Comparison of ENCODE assay signal across 15 cellular contexts in the genomic region with DNA sequence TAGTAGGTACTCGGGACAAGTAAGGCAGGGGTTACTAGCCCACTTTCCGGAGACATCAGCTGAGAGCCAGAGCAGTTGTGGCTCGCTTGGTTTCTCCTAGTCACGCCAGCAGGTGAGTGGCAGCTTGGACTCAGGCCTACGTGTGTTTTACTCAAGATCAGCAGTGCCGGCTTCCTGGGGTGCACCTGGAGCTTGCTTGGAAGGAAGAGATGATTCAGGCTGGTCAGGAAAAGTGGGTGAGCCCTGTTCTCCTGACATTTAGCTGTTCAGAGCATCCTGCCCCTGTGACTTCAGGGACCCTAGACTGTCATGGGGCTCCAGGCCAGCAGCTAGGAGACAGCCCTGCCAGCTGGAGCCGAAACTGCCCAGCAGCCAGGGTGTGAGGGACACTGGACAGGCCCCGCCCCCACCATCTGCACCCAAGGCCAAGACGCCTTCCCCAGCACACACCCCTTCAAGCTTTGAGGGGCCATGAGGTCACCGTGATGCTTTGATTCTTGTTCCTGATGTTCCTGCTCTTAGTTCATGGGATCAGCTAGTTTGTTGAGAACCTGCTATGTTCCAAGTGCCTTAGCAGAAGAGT.
DNase-seq lines count a peak whose midpoint lies in the region; ATAC-seq, FAIRE-seq and TF ChIP-seq lines count a peak whose summit lies in the region.
"Had no signal": no experiment of that assay in that cellular context is flagged by ENCODE, and none has a peak within 500 bp of the region (broad histone marks: within the 10 kb centered on the region; RNA-seq: fewer than 3 reads in every experiment).

No MANE protein-coding gene starts in this region.

- H3K27me3 ChIP-seq in gastroesophageal sphincter (no peaks in the 10 kb centered on the region), stomach smooth muscle (ENCODE audit: control insufficient read depth in 1 of 2, insufficient read depth in 2 of 2, low read length in 2 of 2) (no peaks in the 10 kb centered on the region)
- H3K27me3 ChIP-seq: colonic mucosa, heart left ventricle, ovary had no signal

- intact Hi-C loops in OCI-LY7 (cut with micrococcal nuclease; ENCODE audit: unreplicated experiment) = no loop called here

- no peak for TF ChIP-seq POLR2A in gastroesophageal sphincter (IDR thresholded peaks at IDR 0.05)

- H3K4me1 ChIP-seq in gastroesophageal sphincter = peaks cover 0 to 40% (median 8%) of the 10 kb centered on the region in 3 donors
- H3K4me1 ChIP-seq in stomach smooth muscle (ENCODE audit: control insufficient read depth, insufficient read depth, low read length) = peaks cover 33% of the 10 kb centered on the region
- H3K4me1 ChIP-seq in OCI-LY7 (ENCODE audit: insufficient read depth, low read length, poor library complexity, severe bottlenecking) = no peaks in the 10 kb centered on the region
- H3K4me1 ChIP-seq: colonic mucosa had no signal

- ATAC-seq in gastroesophageal sphincter = no peak
- ATAC-seq: stimulated activated naive CD8-positive, alpha-beta T cell treated with anti-CD3 and anti-CD28 coated beads, Interleukin-15, Interleukin-2, amounts not matched to agents 100 U/mL and 50 U/mL, for 24 hours had no signal

- H3K79me2 ChIP-seq in OCI-LY7 (ENCODE audit: insufficient read depth, low read depth, low read length) = no peaks in the 10 kb centered on the region

- 76 to 82% methylated on average over 4 of the region's 10 CpGs for WGBS in gastroesophageal sphincter (ENCODE audit: low coverage in 1 of 2), 2 donors

- H3K4me3 ChIP-seq in SK-N-MC = peak overlapping the region; percentile 28; the same call in 1 of the 2 replicates
- H3K4me3 ChIP-seq in gastroesophageal sphincter = no peak overlapping the region
- no peak overlapping the region for H3K4me3 ChIP-seq in stomach smooth muscle (ENCODE audit: low read length in 2 of 2)
- no peak overlapping the region for H3K4me3 ChIP-seq in OCI-LY7 (ENCODE audit: low read depth, low read length, poor library complexity, severe bottlenecking)
- H3K4me3 ChIP-seq: BLaER1 treated with 17β-estradiol and CSF1 and Interleukin-3, amounts not matched to agents 10 nM and 100 nM; colonic mucosa; heart left ventricle; ovary had no signal

- H3K9ac ChIP-seq in SK-N-MC (ENCODE audit: insufficient read length) (no peak overlapping the region), stomach smooth muscle (ENCODE audit: low read length in 2 of 2) (no peak overlapping the region)
- H3K9ac ChIP-seq: BLaER1 treated with 17β-estradiol and CSF1 and Interleukin-3, amounts not matched to agents 10 nM and 100 nM; KMS-11 had no signal

- BruUV-seq in OCI-LY7 (replicated peaks; lab: Mats Ljungman, UMichigan) = no TSS peak

- POLR2A ChIA-PET in OCI-LY7 (lab: Charles Lee) = no interaction called here

- FAIRE-seq in HTR-8/SVneo (lab: Jason Lieb, UNC) = peak; percentile 23
- FAIRE-seq: kidney had no signal

- TF ChIP-seq EP300 in gastroesophageal sphincter (IDR thresholded peaks at IDR 0.05) = no peak

- DNase-seq in HTR-8/SVneo (ENCODE audit: insufficient read length, low spot score) = no peak
- DNase-seq in SK-N-MC (ENCODE audit: low read depth, low spot score) = no peak
- no peak for DNase-seq in SW480 (ENCODE audit: low spot score)
- DNase-seq in T-helper 9 cell = no peak
- DNase-seq in OCI-LY7 (ENCODE audit: low spot score) = no peak
- DNase-seq: stimulated activated naive CD8-positive, alpha-beta T cell treated with anti-CD3 and anti-CD28 coated beads, Interleukin-15, Interleukin-2, amounts not matched to agents 100 U/mL and 50 U/mL, for 24 hours had no signal

- no peak overlapping the region for H2AFZ ChIP-seq in OCI-LY7 (ENCODE audit: low read length)

- no peak overlapping the region for H3K27ac ChIP-seq in SK-N-MC
- peak overlapping the region in 3 of 4 donors; percentile 57 to 76 (median 68) for H3K27ac ChIP-seq in gastroesophageal sphincter
- peak overlapping the region; percentile 53 for H3K27ac ChIP-seq in stomach smooth muscle (ENCODE audit: low read length)
- H3K27ac ChIP-seq in OCI-LY7 (ENCODE audit: low read depth, low read length, poor library complexity, severe bottlenecking) = no peak overlapping the region
- H3K27ac ChIP-seq: BLaER1 treated with 17β-estradiol and CSF1 and Interleukin-3, amounts not matched to agents 10 nM and 100 nM; colonic mucosa; epithelial cell of prostate; KMS-11; ovary had no signal

- no peaks in the 10 kb centered on the region for H3K9me2 ChIP-seq in OCI-LY7 (ENCODE audit: insufficient read depth, low read length)

- H3K36me3 ChIP-seq in SK-N-MC (ENCODE audit: insufficient read depth, low read length) (no peaks in the 10 kb centered on the region), gastroesophageal sphincter (no peaks in the 10 kb centered on the region), stomach smooth muscle (ENCODE audit: control insufficient read depth in 2 of 2, insufficient read depth in 2 of 2, low read length in 2 of 2) (no peaks in the 10 kb centered on the region), OCI-LY7 (ENCODE audit: insufficient read depth, low read length) (no peaks in the 10 kb centered on the region)
- H3K36me3 ChIP-seq: BLaER1 treated with 17β-estradiol and CSF1 and Interleukin-3, amounts not matched to agents 10 nM and 100 nM; colonic mucosa; heart left ventricle; ovary had no signal

- H3K9me3 ChIP-seq in SK-N-MC (ENCODE audit: low read depth, low read length) = no peaks in the 10 kb centered on the region
- no peaks in the 10 kb centered on the region for H3K9me3 ChIP-seq in gastroesophageal sphincter
- H3K9me3 ChIP-seq in stomach smooth muscle (ENCODE audit: control insufficient read depth in 2 of 2, low read length in 2 of 2) = no peaks in the 10 kb centered on the region
- no peaks in the 10 kb centered on the region for H3K9me3 ChIP-seq in OCI-LY7 (ENCODE audit: low read length)
- H3K9me3 ChIP-seq: colonic mucosa, ovary had no signal

- no peaks in the 10 kb centered on the region for H4K20me1 ChIP-seq in OCI-LY7 (ENCODE audit: insufficient read depth, low read length)

- TF ChIP-seq CTCF in gastroesophageal sphincter (IDR thresholded peaks at IDR 0.05) (no peak), OCI-LY7 (conservative IDR thresholded peaks at IDR 0.05; ENCODE audit: low read length) (no peak)

- CTCF ChIA-PET in OCI-LY7 (lab: Charles Lee; ENCODE audit: unreplicated experiment) = no interaction called here

- H3K4me2 ChIP-seq in OCI-LY7 (ENCODE audit: low read length) = no peak overlapping the region
- H3K4me2 ChIP-seq: KMS-11 had no signal

Comparison
In these comparisons a context has a peak if more than half of its experiments do, and no peak if none do; other contexts are left out.
1. H3K27ac ChIP-seq: peak in gastroesophageal sphincter (3 of 4) and stomach smooth muscle (single experiment); none in SK-N-MC (single experiment) and OCI-LY7 (single experiment).